Comparison of ENCODE assay signal across 20 cellular contexts in genomic region chr7:143238289-143238995, GRCh38. TPM values are rescaled to one million over a fixed set of nuclear protein-coding genes. Genes with fewer than 3 reads are reported as not detected.
"Had no signal": no experiment of that assay in that cellular context is flagged by ENCODE, and none has a peak within 500 bp of the region (broad histone marks: within the 10 kb centered on the region; RNA-seq: fewer than 3 reads in every experiment).

No MANE protein-coding gene starts in this region.

- H3K27ac Mint-ChIP-seq: activated CD4-positive, alpha-beta T cell treated with anti-CD3 and anti-CD28 coated beads for 36 hours; activated naive CD4-positive, alpha-beta T cell treated with anti-CD3 and anti-CD28 coated beads, Interleukin-2, amount 50 U/mL, for 72 hours; endodermal cell; natural killer cell treated with Interleukin-12 subunit alpha and Interleukin-12 subunit beta and Interleukin-15 and Interleukin-18, amount 100 ng/mL, for 72 hours; stimulated activated naive CD8-positive, alpha-beta T cell treated with anti-CD3 and anti-CD28 coated beads, Interleukin-15, amount 100 ng/mL, for 72 hours had no signal

- H3K27ac ChIP-seq: foreskin keratinocyte, hepatocyte, suprapubic skin had no signal

- H3K4me1 ChIP-seq: foreskin keratinocyte had no signal

- H3K4me3 ChIP-seq: adrenal gland, hepatocyte, lung, suprapubic skin had no signal

- ATAC-seq: activated CD4-positive, alpha-beta T cell treated with anti-CD3 and anti-CD28 coated beads for 36 hours; activated naive CD4-positive, alpha-beta T cell treated with anti-CD3 and anti-CD28 coated beads, Interleukin-2, amount 50 U/mL, for 72 hours; foreskin keratinocyte; left cardiac atrium; natural killer cell treated with Interleukin-12 subunit alpha and Interleukin-12 subunit beta and Interleukin-15 and Interleukin-18, amount 100 ng/mL, for 72 hours; stimulated activated naive CD8-positive, alpha-beta T cell treated with anti-CD3 and anti-CD28 coated beads, Interleukin-15, amount 100 ng/mL, for 72 hours had no signal

- H3K4me3 Mint-ChIP-seq: activated CD4-positive, alpha-beta T cell treated with anti-CD3 and anti-CD28 coated beads for 36 hours; endodermal cell; natural killer cell treated with Interleukin-12 subunit alpha and Interleukin-12 subunit beta and Interleukin-15 and Interleukin-18, amount 100 ng/mL, for 72 hours; stimulated activated naive CD8-positive, alpha-beta T cell treated with anti-CD3 and anti-CD28 coated beads, Interleukin-15, amount 100 ng/mL, for 72 hours had no signal

- H3K27me3 ChIP-seq: adrenal gland, hepatocyte, suprapubic skin had no signal

- DNase-seq: activated CD4-positive, alpha-beta T cell treated with anti-CD3 and anti-CD28 coated beads for 36 hours; activated CD4-positive, alpha-beta T cell treated with anti-CD3 and anti-CD28 coated beads, Interleukin-2, amount 50 U/mL, for 48 hours; activated gamma-delta T cell treated with Interleukin-2 at 50 U/mL for 16 hours; adrenal gland; endodermal cell; foreskin keratinocyte; left cardiac atrium; stimulated activated CD4-positive, alpha-beta T cell treated with anti-CD3 and anti-CD28 coated beads, Interleukin-2, amount 100 ng/mL, for 48 hours; stimulated activated naive CD8-positive, alpha-beta T cell treated with anti-CD3 and anti-CD28 coated beads, Interleukin-15, amount 100 ng/mL, for 72 hours; T-helper 2 cell had no signal

- H3K36me3 ChIP-seq: adrenal gland, suprapubic skin had no signal

RNA-seq across cellular contexts. Expression of gene TAS2R40, which starts 16.6 kb away (rescaled TPM):
- total RNA-seq: activated CD4-positive, alpha-beta T cell treated with anti-CD3 and anti-CD28 coated beads for 36 hours; activated naive CD4-positive, alpha-beta T cell treated with anti-CD3 and anti-CD28 coated beads, Interleukin-2, amount 50 U/mL, for 72 hours; adrenal gland; cerebellum; dermis microvascular lymphatic vessel endothelial cell; endodermal cell; epithelial cell of proximal tubule; fibroblast of lung; foreskin keratinocyte; hepatocyte; left cardiac atrium; lung; natural killer cell treated with Interleukin-12 subunit alpha and Interleukin-12 subunit beta and Interleukin-15 and Interleukin-18, amount 100 ng/mL, for 72 hours; renal cortical epithelial cell; suprapubic skin had no signal
- polyA plus RNA-seq: adrenal gland, fibroblast of lung, foreskin keratinocyte, hepatocyte had no signal

RNA-seq across cellular contexts. Expression of gene TMEM139, which starts 46.3 kb away (rescaled TPM):
- total RNA-seq: dermis microvascular lymphatic vessel endothelial cell; fibroblast of lung; natural killer cell treated with Interleukin-12 subunit alpha and Interleukin-12 subunit beta and Interleukin-15 and Interleukin-18, amount 100 ng/mL, for 72 hours had no signal
- polyA plus RNA-seq: fibroblast of lung had no signal

RNA-seq across cellular contexts. Expression of gene TAS2R39, which starts 55.2 kb away (rescaled TPM):
- total RNA-seq: activated CD4-positive, alpha-beta T cell treated with anti-CD3 and anti-CD28 coated beads for 36 hours; activated naive CD4-positive, alpha-beta T cell treated with anti-CD3 and anti-CD28 coated beads, Interleukin-2, amount 50 U/mL, for 72 hours; adrenal gland; cerebellum; dermis microvascular lymphatic vessel endothelial cell; endodermal cell; epithelial cell of proximal tubule; fibroblast of lung; foreskin keratinocyte; hepatocyte; left cardiac atrium; lung; natural killer cell treated with Interleukin-12 subunit alpha and Interleukin-12 subunit beta and Interleukin-15 and Interleukin-18, amount 100 ng/mL, for 72 hours; renal cortical epithelial cell; suprapubic skin had no signal
- polyA plus RNA-seq: adrenal gland, fibroblast of lung, foreskin keratinocyte, hepatocyte, lung had no signal
